17 cellular contexts compared by ENCODE assay signal in the genomic region with DNA sequence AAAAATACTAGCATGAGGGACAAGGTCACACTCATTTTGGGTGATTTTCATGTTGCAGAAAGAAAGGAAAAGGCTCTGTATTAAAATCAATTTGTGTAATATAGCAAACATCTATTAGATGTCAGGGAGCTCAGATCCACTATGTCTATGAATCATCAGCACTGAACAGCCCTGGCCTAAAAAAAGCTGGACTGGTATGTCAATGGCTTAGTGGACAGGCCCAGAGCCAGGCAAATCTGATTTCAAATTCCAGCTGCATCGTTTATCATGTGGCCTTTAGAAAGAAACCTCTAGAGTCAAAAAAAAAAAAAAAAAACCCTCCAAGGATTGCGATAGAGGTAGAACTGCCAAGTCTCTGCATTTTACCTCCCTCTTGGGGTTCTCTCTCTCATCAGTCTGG. TPM values are rescaled to one million over a fixed set of nuclear protein-coding genes. Genes with fewer than 3 reads are reported as not detected.
DNase-seq lines count a peak whose midpoint lies in the region; ATAC-seq and TF ChIP-seq lines count a peak whose summit lies in the region.
"Had no signal": no experiment of that assay in that cellular context is flagged by ENCODE, and none has a peak within 500 bp of the region (broad histone marks: within the 10 kb centered on the region; RNA-seq: fewer than 3 reads in every experiment).

No MANE protein-coding gene starts in this region.

- H3K36me3 ChIP-seq in brain microvascular endothelial cell (replicated peaks) (no peaks in the 10 kb centered on the region), left ventricle myocardium inferior (peaks cover 10% of the 10 kb centered on the region)
- H3K36me3 ChIP-seq: pancreas had no signal

- H3K4me3 ChIP-seq in brain microvascular endothelial cell (ENCODE audit: low read depth, low read length) (no peak overlapping the region), left ventricle myocardium inferior (no peak overlapping the region), retinal pigment epithelial cell (ENCODE audit: low read length) (no peak overlapping the region)
- H3K4me3 ChIP-seq: BLaER1 treated with 17β-estradiol and CSF1 and Interleukin-3, amounts not matched to agents 10 nM and 100 nM; pancreas had no signal

- intact Hi-C loops in left ventricle myocardium inferior (cut with micrococcal nuclease): no loop called here

- peaks cover 29% of the 10 kb centered on the region for H3K4me1 ChIP-seq in left ventricle myocardium inferior
- H3K4me1 ChIP-seq: pancreas had no signal

- in situ Hi-C loops in brain microvascular endothelial cell (cut with HindIII; ENCODE audit: low pct_ligation_motif_present, low sequenced_read_pairs): no loop called here

- DNase-seq in EL (peak; percentile 14), brain microvascular endothelial cell (peak; percentile 8), left ventricle myocardium inferior (no peak), retinal pigment epithelial cell (ENCODE audit: low read depth) (peak; percentile 82), SKM-1 (lab: John Stamatoyannopoulos, UW; ENCODE audit: unreplicated experiment) (no peak), NCI-H82 (lab: John Stamatoyannopoulos, UW) (no peak)
- DNase-seq: effector CD8-positive, alpha-beta T cell; GOT3; immature natural killer cell; Karpas-422; NCI-H1417 treated with DMSO at 0.1 percent for 48 hours; pancreas; SIG-M5; T-helper 9 cell had no signal

- ATAC-seq in GM18517 (IDR thresholded peaks at IDR 0.05; ENCODE audit: unreplicated experiment) (no peak), GM18520 (IDR thresholded peaks at IDR 0.05; ENCODE audit: unreplicated experiment) (no peak)

- TF ChIP-seq CTCF in brain microvascular endothelial cell (IDR thresholded peaks at IDR 0.05; ENCODE audit: low read depth, low read length, missing control alignments) (no peak), left ventricle myocardium inferior (IDR thresholded peaks at IDR 0.05; ENCODE audit: borderline replicate concordance) (no peak), retinal pigment epithelial cell (conservative IDR thresholded peaks at IDR 0.05; ENCODE audit: low read depth, low read length) (no peak)

- peaks cover 7% of the 10 kb centered on the region for H3K27me3 ChIP-seq in brain microvascular endothelial cell (replicated peaks)
- H3K27me3 ChIP-seq in left ventricle myocardium inferior (ENCODE audit: low read depth): peaks cover 14% of the 10 kb centered on the region
- H3K27me3 ChIP-seq: pancreas had no signal

- H3K27ac ChIP-seq in brain microvascular endothelial cell (no peak overlapping the region), left ventricle myocardium inferior (replicated peaks) (peak overlapping the region; percentile 61)
- H3K27ac ChIP-seq: BLaER1 treated with 17β-estradiol and CSF1 and Interleukin-3, amounts not matched to agents 10 nM and 100 nM; pancreas had no signal

- peaks cover 20% of the 10 kb centered on the region for H3K9me3 ChIP-seq in left ventricle myocardium inferior (replicated peaks)
- H3K9me3 ChIP-seq: pancreas had no signal

RNA-seq across cellular contexts. Expression of a gene that starts 5.4 kb away (rescaled TPM):
- total RNA-seq in left ventricle myocardium inferior: 87.6 TPM

Comparison
In these comparisons a context has a peak if more than half of its experiments do, and no peak if none do; other contexts are left out.
1. DNase-seq: peak in EL (single experiment), brain microvascular endothelial cell (single experiment) and retinal pigment epithelial cell (single experiment); none in left ventricle myocardium inferior (single experiment), SKM-1 (single experiment) and NCI-H82 (single experiment).